ENCODE assay signal across 7 cellular contexts in the genomic region with DNA sequence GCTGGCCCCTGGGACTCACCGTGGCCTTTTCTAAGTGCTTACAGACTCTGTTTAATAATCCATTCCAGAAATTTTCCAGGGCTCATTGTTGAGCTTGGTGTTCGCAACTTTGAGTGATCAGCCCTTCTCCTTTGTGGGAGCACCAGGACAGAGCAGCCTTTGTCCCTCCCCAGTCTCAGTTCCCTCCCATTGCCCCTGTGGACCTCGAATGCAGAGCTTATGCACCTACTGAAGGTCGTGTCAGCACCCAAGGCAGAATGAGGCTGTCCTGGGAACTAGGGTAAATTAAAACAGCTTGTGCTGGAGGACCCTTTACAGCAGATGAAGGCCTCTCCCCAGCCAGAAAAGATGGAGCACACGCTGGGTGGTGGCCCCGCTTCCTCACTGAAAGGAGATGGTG. TPM values are rescaled to one million over a fixed set of nuclear protein-coding genes. Genes with fewer than 3 reads are reported as not detected.
DNase-seq lines count a peak whose midpoint lies in the region; ATAC-seq, FAIRE-seq and TF ChIP-seq lines count a peak whose summit lies in the region.
"Not testable (repeated sequence)": the region's sequence is repeated elsewhere in the genome, so short reads cannot be mapped to it uniquely, and the experiment has no call there.

No MANE protein-coding gene starts in this region.

- H3K27me3 Mint-ChIP-seq in brain; glutamatergic neuron (ENCODE audit: unreplicated experiment): not testable (repeated sequence)

- peaks cover 30% of the 10 kb centered on the region for H3K4me1 ChIP-seq in HepG2 (ENCODE audit: insufficient read depth, low read length)

- not testable (repeated sequence) for H3F3A ChIP-seq in neural cell (ENCODE audit: insufficient read depth, low read length, poor library complexity, severe bottlenecking)

- ATAC-seq in HepG2: not testable (repeated sequence)

- intact Hi-C loops in HepG2 (cut with micrococcal nuclease; ENCODE audit: unreplicated experiment): not testable (repeated sequence)

- peak overlapping the region in 1 of 3 experiments; percentile 5; a peak in 1 of 6 replicates for H3K4me3 ChIP-seq in HepG2 (replicated peaks in 1 of 3; ENCODE audit: insufficient read depth in 1 of 3, low read depth in 2 of 3, low read length in 3 of 3)
- not testable (repeated sequence) for H3K4me3 ChIP-seq in neural cell (ENCODE audit: low read length)

- H3K9me3 ChIP-seq in HepG2 (ENCODE audit: low read length); neural cell (ENCODE audit: low read length): not testable (repeated sequence)

- H3K9me3 Mint-ChIP-seq in brain; glutamatergic neuron (ENCODE audit: unreplicated experiment): not testable (repeated sequence)

- not testable (repeated sequence) for TF ChIP-seq EP300 in HepG2 (IDR thresholded peaks at IDR 0.05; ENCODE audit: low read depth in 2 of 2, low read length in 2 of 2); HepG2 (CRISPR knock-in tag; IDR thresholded peaks at IDR 0.05; ENCODE audit: borderline replicate concordance); neural cell (conservative IDR thresholded peaks at IDR 0.05; ENCODE audit: poor library complexity, severe bottlenecking)

- 35% methylated on average over 6 of the region's 6 CpGs for WGBS in HepG2 (ENCODE audit: low lambda C conversion rate)

- H3K27ac Mint-ChIP-seq in brain (peak overlapping the region in 3 of 5 experiments; percentile 82 to 98 (median 97)), glutamatergic neuron (ENCODE audit: unreplicated experiment) (peak overlapping the region; percentile 72)

- H3K27ac ChIP-seq in HepG2 (ENCODE audit: extremely low read length, insufficient read depth, low read length) (peak overlapping the region; percentile 53), neural cell (ENCODE audit: low read length) (peak overlapping the region; percentile 47)

- POLR2A ChIA-PET in HepG2 (lab: Yijun Ruan, JAX): not testable (repeated sequence)

- in situ Hi-C loops in HepG2 (cut with HindIII; ENCODE audit: extremely low pct_ligation_motif_present, low pct_unique_long_range_greater_than_20kb): not testable (repeated sequence)

- H3K9ac ChIP-seq in HepG2 (ENCODE audit: insufficient read depth, low read depth, low read length): peak overlapping the region; percentile 46; the same call in 1 of the 2 replicates
- H3K9ac ChIP-seq in neural cell (ENCODE audit: low read length): not testable (repeated sequence)

- TF ChIP-seq RAD21 in HepG2 (CRISPR knock-in tag; IDR thresholded peaks at IDR 0.05); neural cell (conservative IDR thresholded peaks at IDR 0.05): not testable (repeated sequence)

- H3K36me3 Mint-ChIP-seq in brain; glutamatergic neuron (ENCODE audit: unreplicated experiment): not testable (repeated sequence)

- TF ChIP-seq CTCF in GM20000 (IDR thresholded peaks at IDR 0.05; ENCODE audit: extremely low read depth, missing control alignments); brain (conservative IDR thresholded peaks at IDR 0.05); glutamatergic neuron (IDR thresholded peaks at IDR 0.05; ENCODE audit: partially characterized antibody, unreplicated experiment); HepG2 (CRISPR knock-in tag; IDR thresholded peaks at IDR 0.05); neural cell (IDR thresholded peaks at IDR 0.05; ENCODE audit: poor library complexity, severe bottlenecking): not testable (repeated sequence)

- not testable (repeated sequence) for H3K27me3 ChIP-seq in HepG2 (ENCODE audit: control insufficient read depth in 1 of 2, insufficient read depth in 2 of 2, low read length in 2 of 2); neural cell (ENCODE audit: insufficient read depth, low read depth, low read length)

- not testable (repeated sequence) for H2AFZ ChIP-seq in HepG2 (ENCODE audit: low read length); neural cell (ENCODE audit: low read depth, low read length)

- peak overlapping the region; percentile 55 for H3K4me2 ChIP-seq in HepG2 (ENCODE audit: low read depth, low read length)
- H3K4me2 ChIP-seq in neural cell (ENCODE audit: low read length): not testable (repeated sequence)

- H3K4me1 Mint-ChIP-seq in brain: peaks cover 18% of the 10 kb centered on the region
- not testable (repeated sequence) for H3K4me1 Mint-ChIP-seq in glutamatergic neuron (ENCODE audit: low read depth, unreplicated experiment)

- not testable (repeated sequence) for H3K79me2 ChIP-seq in HepG2 (ENCODE audit: insufficient read depth, low read length); neural cell (replicated peaks; ENCODE audit: insufficient read depth, low read length)

- not testable (repeated sequence) for H3K36me3 ChIP-seq in HepG2 (replicated peaks in 1 of 2; ENCODE audit: control insufficient read depth in 1 of 2, insufficient read depth in 2 of 2, low read length in 2 of 2); neural cell (ENCODE audit: insufficient read depth, low read length)

- not testable (repeated sequence) for H4K20me1 ChIP-seq in HepG2 (ENCODE audit: insufficient read depth, low read length); neural cell (ENCODE audit: insufficient read depth)

- FAIRE-seq in HepG2 (lab: Jason Lieb, UNC): not testable (repeated sequence)

- CTCF ChIA-PET in HepG2 (lab: Yijun Ruan, JAX; ENCODE audit: low intra/inter-chr PET ratio, low total read pairs): not testable (repeated sequence)

- BruUV-seq in HepG2 (replicated peaks; lab: Mats Ljungman, UMichigan): not testable (repeated sequence)

- TF ChIP-seq POLR2A in HepG2 (IDR thresholded peaks at IDR 0.05; ENCODE audit: insufficient read depth in 1 of 2, low read depth in 2 of 2, low read length in 2 of 2): not testable (repeated sequence)

- peak overlapping the region in 2 of 5 experiments; percentile 37 to 58 for H3K4me3 Mint-ChIP-seq in brain
- not testable (repeated sequence) for H3K4me3 Mint-ChIP-seq in glutamatergic neuron (ENCODE audit: unreplicated experiment)

- not testable (repeated sequence) for H3K9me2 ChIP-seq in neural cell (ENCODE audit: insufficient read depth, low read length)

- DNase-seq in GM20000 (ENCODE audit: low spot score) (peak; percentile 0), HuH-7.5 (ENCODE audit: low spot score) (peak; percentile 4), HepG2 (ENCODE audit: low spot score) (peak; percentile 79), retina (peak; percentile 35)
- not testable (repeated sequence) for DNase-seq in glutamatergic neuron

TF ChIP-seq in HepG2, 621 proteins besides CTCF, POLR2A, EP300 and RAD21 (continues in another document):
- TF ChIP-seq, protein P1, sequence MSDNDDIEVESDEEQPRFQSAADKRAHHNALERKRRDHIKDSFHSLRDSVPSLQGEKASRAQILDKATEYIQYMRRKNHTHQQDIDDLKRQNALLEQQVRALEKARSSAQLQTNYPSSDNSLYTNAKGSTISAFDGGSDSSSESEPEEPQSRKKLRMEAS (IDR thresholded peaks at IDR 0.05): peak; percentile 73

RNA-seq across cellular contexts. Expression of gene RABL2A, which starts 33.8 kb away (rescaled TPM):
- polyA plus RNA-seq in brain (ENCODE audit: insufficient read depth, low read depth, low replicate concordance): 17.0 TPM
- total RNA-seq in glutamatergic neuron (ENCODE audit: unreplicated experiment): 17.0 TPM
- 2.9 and 9.6 TPM in 2 replicates for total RNA-seq in HepG2 (2016; rRNA removed; fragmentation: Illumina TruSeq; extraction: Trizol)
- total RNA-seq in HepG2 (2016; cell fraction: cytosol; rRNA removed; fragmentation: Illumina TruSeq; extraction: Trizol; ENCODE audit: low read depth): 4.3 TPM in 2 replicates
- 2.4 and 8.8 TPM in 2 replicates for total RNA-seq in HepG2 (2016; cell fraction: insoluble cytoplasmic fraction; rRNA removed; fragmentation: Illumina TruSeq; extraction: Trizol)
- 2.8 and 3.6 TPM in 2 replicates for total RNA-seq in HepG2 (2016; cell fraction: membrane; rRNA removed; fragmentation: Illumina TruSeq; extraction: Trizol)
- total RNA-seq in HepG2 (2016; cell fraction: nucleus; rRNA removed; fragmentation: Illumina TruSeq; extraction: Trizol): 14.4 and 20.3 TPM in 2 replicates
- 13.4 and 16.4 TPM in 2 replicates for polyA plus RNA-seq in HepG2 (2011; rRNA removed)
- 4.3 and 6.5 TPM in 2 replicates for polyA plus RNA-seq in HepG2 (2011; cell fraction: cytosol; rRNA removed)
- polyA plus RNA-seq in HepG2 (2011; cell fraction: nucleus; rRNA removed): 36.6 and 49.2 TPM in 2 replicates
- polyA plus RNA-seq in HepG2 (2012): 8.6 and 9.0 TPM in 2 replicates
- 1.6 and 2.2 TPM in 2 replicates for polyA plus RNA-seq in HepG2 (2016; cell fraction: cytosol; fragmentation: Illumina TruSeq; extraction: Trizol; ENCODE audit: low read depth)
- 3.3 and 4.4 TPM in 2 replicates for polyA plus RNA-seq in HepG2 (2016; cell fraction: insoluble cytoplasmic fraction; fragmentation: Illumina TruSeq; extraction: Trizol; ENCODE audit: low read depth)
- 2.8 and 3.1 TPM in 2 replicates for polyA plus RNA-seq in HepG2 (2016; cell fraction: membrane; fragmentation: Illumina TruSeq; extraction: Trizol; ENCODE audit: low read depth)
- polyA plus RNA-seq in HepG2 (2016; cell fraction: nucleus; fragmentation: Illumina TruSeq; extraction: Trizol; ENCODE audit: insufficient read depth, low read depth): 29.3 and 35.2 TPM in 2 replicates
- polyA minus RNA-seq in HepG2 (2011; rRNA and poly(A)+ RNA removed; ENCODE audit: low replicate concordance): 17.8 and 18.9 TPM in 2 replicates
- polyA minus RNA-seq in HepG2 (2011; cell fraction: cytosol; rRNA and poly(A)+ RNA removed): 2.5 and 3.9 TPM in 2 replicates
- 32.1 and 40.5 TPM in 2 replicates for polyA minus RNA-seq in HepG2 (2011; cell fraction: nucleus; rRNA and poly(A)+ RNA removed)
- 17.9 and 26.7 TPM in 2 replicates for polyA plus RNA-seq in neural cell
- polyA minus RNA-seq in neural cell: 26.5 and 27.1 TPM in 2 replicates
